Comparison of ENCODE assay signal across 7 cellular contexts in genomic region chr15:45457641-45458539, GRCh38.
A peak's percentile ranks its signal among the peaks of the same experiment; 100 is the strongest.
DNase-seq lines count a peak whose midpoint lies in the region; ATAC-seq, FAIRE-seq and TF ChIP-seq lines count a peak whose summit lies in the region.

No MANE protein-coding gene starts in this region.

- peak overlapping the region; percentile 48 for H3K4me3 ChIP-seq in WERI-Rb-1 (ENCODE audit: low read depth, low read length)
- H3K4me3 ChIP-seq in bronchial epithelial cell (ENCODE audit: low read depth, low read length) = no peak overlapping the region

- H3K27me3 ChIP-seq in WERI-Rb-1 (ENCODE audit: insufficient read depth, low read depth, severe bottlenecking) (no peaks in the 10 kb centered on the region), bronchial epithelial cell (ENCODE audit: control insufficient read depth, insufficient read depth, low read length) (no peaks in the 10 kb centered on the region)

- FAIRE-seq in GM18507 (lab: Jason Lieb, UNC) (peak; percentile 75), bronchial epithelial cell (lab: Jason Lieb, UNC) (no peak)

- no peak for DNase-seq in GM18507 (ENCODE audit: extremely low spot score, insufficient read length, low read depth)
- peak; percentile 61 for DNase-seq in NCI-H2107 (lab: John Stamatoyannopoulos, UW)
- peak; percentile 68 for DNase-seq in WERI-Rb-1
- DNase-seq in bronchial epithelial cell (ENCODE audit: low read depth) = peak; percentile 78
- DNase-seq in islet precursor cell = peak; percentile 71
- DNase-seq in stimulated activated CD4-positive, alpha-beta T cell treated with anti-CD3 and anti-CD28 coated beads, Interleukin-15, amount 100 ng/mL, for 1 hour (ENCODE audit: low read depth in 1 of 2, low spot score in 1 of 2) = peak; percentile 22 to 42

- peak overlapping the region; percentile 46 for H3K27ac ChIP-seq in WERI-Rb-1

- TF ChIP-seq CTCF in WERI-Rb-1 (IDR thresholded peaks at IDR 0.05; ENCODE audit: low read depth, low read length) (peak; percentile 56), bronchial epithelial cell (IDR thresholded peaks at IDR 0.05; ENCODE audit: insufficient read depth, low read length, severe bottlenecking) (peak; percentile 70)

- peak; percentile 61 for ATAC-seq in HG03064 (IDR thresholded peaks at IDR 0.05; ENCODE audit: low read depth, unreplicated experiment)

- H3K9me3 ChIP-seq in WERI-Rb-1 (ENCODE audit: severe bottlenecking) = no peaks in the 10 kb centered on the region

- H3K36me3 ChIP-seq in WERI-Rb-1 = no peaks in the 10 kb centered on the region
- H3K36me3 ChIP-seq in bronchial epithelial cell (ENCODE audit: control insufficient read depth, insufficient read depth, low read length) = no peaks in the 10 kb centered on the region
